In the genomic region with DNA sequence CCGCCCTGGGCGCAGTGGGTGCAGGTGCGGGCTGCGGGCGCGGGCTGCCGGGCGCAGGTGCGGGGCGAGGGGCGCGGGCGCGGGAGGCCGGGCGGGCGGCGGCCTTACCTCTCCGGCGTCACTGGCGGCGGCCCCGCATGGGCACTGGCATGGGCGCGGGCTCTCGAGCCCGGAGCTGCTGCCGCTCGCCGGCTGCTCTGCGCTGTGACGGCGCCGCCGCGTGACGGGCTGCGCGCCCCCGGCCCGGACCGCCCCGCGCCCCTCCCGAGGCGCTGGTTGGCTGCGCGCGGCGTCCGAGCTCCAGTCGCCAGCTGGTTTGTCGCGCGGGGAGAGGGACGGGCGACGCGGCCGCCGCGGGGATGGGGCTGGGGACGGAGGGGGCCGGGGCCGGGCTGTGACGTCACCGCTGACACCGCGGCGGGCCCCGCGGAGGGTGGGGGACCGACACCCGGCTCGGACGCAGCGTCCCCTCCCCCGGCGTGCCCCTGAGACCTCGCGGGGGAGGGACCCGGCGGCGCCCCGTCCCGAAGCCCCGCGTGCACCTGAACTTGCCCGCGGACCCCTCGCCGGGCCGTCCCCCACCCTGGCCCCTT, we compare ENCODE assay signal across 8 cellular contexts. TPM values are rescaled to one million over a fixed set of nuclear protein-coding genes. Genes with fewer than 3 reads are reported as not detected.
DNase-seq lines count a peak whose midpoint lies in the region; ATAC-seq, FAIRE-seq and TF ChIP-seq lines count a peak whose summit lies in the region.

A gene with protein sequence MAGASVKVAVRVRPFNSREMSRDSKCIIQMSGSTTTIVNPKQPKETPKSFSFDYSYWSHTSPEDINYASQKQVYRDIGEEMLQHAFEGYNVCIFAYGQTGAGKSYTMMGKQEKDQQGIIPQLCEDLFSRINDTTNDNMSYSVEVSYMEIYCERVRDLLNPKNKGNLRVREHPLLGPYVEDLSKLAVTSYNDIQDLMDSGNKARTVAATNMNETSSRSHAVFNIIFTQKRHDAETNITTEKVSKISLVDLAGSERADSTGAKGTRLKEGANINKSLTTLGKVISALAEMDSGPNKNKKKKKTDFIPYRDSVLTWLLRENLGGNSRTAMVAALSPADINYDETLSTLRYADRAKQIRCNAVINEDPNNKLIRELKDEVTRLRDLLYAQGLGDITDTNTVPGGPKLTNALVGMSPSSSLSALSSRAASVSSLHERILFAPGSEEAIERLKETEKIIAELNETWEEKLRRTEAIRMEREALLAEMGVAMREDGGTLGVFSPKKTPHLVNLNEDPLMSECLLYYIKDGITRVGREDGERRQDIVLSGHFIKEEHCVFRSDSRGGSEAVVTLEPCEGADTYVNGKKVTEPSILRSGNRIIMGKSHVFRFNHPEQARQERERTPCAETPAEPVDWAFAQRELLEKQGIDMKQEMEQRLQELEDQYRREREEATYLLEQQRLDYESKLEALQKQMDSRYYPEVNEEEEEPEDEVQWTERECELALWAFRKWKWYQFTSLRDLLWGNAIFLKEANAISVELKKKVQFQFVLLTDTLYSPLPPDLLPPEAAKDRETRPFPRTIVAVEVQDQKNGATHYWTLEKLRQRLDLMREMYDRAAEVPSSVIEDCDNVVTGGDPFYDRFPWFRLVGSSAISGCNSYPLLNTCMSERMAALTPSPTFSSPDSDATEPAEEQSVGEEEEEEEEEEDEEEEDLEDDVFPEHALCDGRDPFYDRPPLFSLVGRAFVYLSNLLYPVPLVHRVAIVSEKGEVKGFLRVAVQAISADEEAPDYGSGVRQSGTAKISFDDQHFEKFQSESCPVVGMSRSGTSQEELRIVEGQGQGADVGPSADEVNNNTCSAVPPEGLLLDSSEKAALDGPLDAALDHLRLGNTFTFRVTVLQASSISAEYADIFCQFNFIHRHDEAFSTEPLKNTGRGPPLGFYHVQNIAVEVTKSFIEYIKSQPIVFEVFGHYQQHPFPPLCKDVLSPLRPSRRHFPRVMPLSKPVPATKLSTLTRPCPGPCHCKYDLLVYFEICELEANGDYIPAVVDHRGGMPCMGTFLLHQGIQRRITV (N-terminal part only) (minus strand): TSS at position 206 of the 593 bp plus-strand sequence. CDS start 22,467 bp downstream, outside the sequence.

- H2BK5ac ChIP-seq in H1 (ENCODE audit: low read depth, low read length): peak within 1 kb of the TSS; percentile 71; the same call in 1 of the 2 replicates

- peaks cover 10% of the 10 kb centered on the region; the same call in 1 of the 2 replicates for H3K79me1 ChIP-seq in H1 (ENCODE audit: low read depth, low read length)

- ATAC-seq in pancreas (peak; percentile 66 to 73 (median 72)), GM18858 (IDR thresholded peaks at IDR 0.05; ENCODE audit: unreplicated experiment) (no peak), HG03439 (IDR thresholded peaks at IDR 0.05; ENCODE audit: unreplicated experiment) (no peak)

- peaks cover 20 to 25% of the 10 kb centered on the region in 2 experiments for H4K20me1 ChIP-seq in H1 (replicated peaks in 1 of 2; ENCODE audit: control insufficient read depth in 1 of 2, insufficient read depth in 2 of 2, low read length in 2 of 2)

- DNase-seq in HEK293T (ENCODE audit: extremely low spot score): peak; percentile 66
- DNase-seq in NCI-H524 (lab: John Stamatoyannopoulos, UW): peak; percentile 55 to 87
- peak in 1 of 2 experiments; percentile 84 for DNase-seq in H1 (ENCODE audit: low read depth in 1 of 2, low spot score in 2 of 2)
- peak; percentile 74 to 87 (median 82) for DNase-seq in pancreas
- DNase-seq in HUDEP-2 (lab: John Stamatoyannopoulos, UW; ENCODE audit: unreplicated experiment in 76 of 76): no peak
- DNase-seq in activated T-helper 1 cell treated with anti-CD3 and anti-CD28 coated beads, Interleukin-12 subunit alpha, Interleukin-12 subunit beta, Interleukin-2, Interleukin-4 antibody, amounts not matched to agents 30 ng/mL and 10 ng/mL and 1 ng/mL, durations not matched to agents 14 hours and 24 hours and 36 hours (ENCODE audit: low spot score): no peak

- no peak within 1 kb of the TSS for H2BK120ac ChIP-seq in H1 (replicated peaks; ENCODE audit: low read depth, low read length)

- H4K5ac ChIP-seq in H1 (ENCODE audit: insufficient read length, low read depth, low read length): peak within 1 kb of the TSS; percentile 78

- no peak for TF ChIP-seq EP300 in H1 (IDR thresholded peaks at IDR 0.05; ENCODE audit: borderline replicate concordance in 1 of 2, low read depth in 2 of 2, low read length in 2 of 2)

- FAIRE-seq in H1 (lab: Jason Lieb, UNC) (no peak), pancreas (lab: Jason Lieb, UNC) (no peak)

- H3K56ac ChIP-seq in H1 (replicated peaks; ENCODE audit: insufficient read length, low read depth, low read length): peak within 1 kb of the TSS; percentile 56

- peak within 1 kb of the TSS; percentile 95 for H3K18ac ChIP-seq in H1 (ENCODE audit: extremely low read depth, low read length)

- H3K36me3 ChIP-seq in H1 (ENCODE audit: control insufficient read depth in 2 of 4, insufficient read depth in 4 of 4, low read length in 3 of 4) (peaks cover 0 to 7% (median 0%) of the 10 kb centered on the region in 4 experiments; a peak in 3 of 8 replicates), pancreas (no peaks in the 10 kb centered on the region)

- WGBS in H1 (ENCODE audit: extremely low coverage in 1 of 2, insufficient coverage in 1 of 2, insufficient read length in 1 of 2, insufficient replicate concordance in 2 of 2, low coverage in 1 of 2, low lambda C conversion rate in 2 of 2, missing lambda C conversion rate in 1 of 2), 2 experiments: 0% methylated on average over 3 of the region's 93 CpGs; no CpG with 5 or more reads in 1 of the 2 experiments
- 0 to 1% methylated on average over 19 to 93 of the region's 93 CpGs for WGBS in pancreas, 2 donors

- peak within 1 kb of the TSS; percentile 42 to 91 (median 82) for H3K9ac ChIP-seq in H1 (replicated peaks in 1 of 4; ENCODE audit: extremely low read depth in 1 of 4, low read depth in 3 of 4, low read length in 3 of 4)

- no peak within 1 kb of the TSS for H2BK12ac ChIP-seq in H1 (ENCODE audit: low read depth, low read length)

- H3K27me3 Mint-ChIP-seq in activated T-helper 1 cell treated with anti-CD3 and anti-CD28 coated beads, Interleukin-12 subunit alpha, Interleukin-12 subunit beta, Interleukin-2, Interleukin-4 antibody, amounts not matched to agents 30 ng/mL and 10 ng/mL and 1 ng/mL, durations not matched to agents 14 hours and 24 hours and 36 hours (ENCODE audit: insufficient read depth): peaks cover 51% of the 10 kb centered on the region

- H3K36me3 Mint-ChIP-seq in activated T-helper 1 cell treated with anti-CD3 and anti-CD28 coated beads, Interleukin-12 subunit alpha, Interleukin-12 subunit beta, Interleukin-2, Interleukin-4 antibody, amounts not matched to agents 30 ng/mL and 10 ng/mL and 1 ng/mL, durations not matched to agents 14 hours and 24 hours and 36 hours (ENCODE audit: low read depth): no peaks in the 10 kb centered on the region

- no peak within 1 kb of the TSS for H3K27ac Mint-ChIP-seq in activated T-helper 1 cell treated with anti-CD3 and anti-CD28 coated beads, Interleukin-12 subunit alpha, Interleukin-12 subunit beta, Interleukin-2, Interleukin-4 antibody, amounts not matched to agents 30 ng/mL and 10 ng/mL and 1 ng/mL, durations not matched to agents 14 hours and 24 hours and 36 hours

- CTCF ChIA-PET in HEK293T (lab: Yijun Ruan, JAX): interaction anchor here (1.3 kb wide), 1 partner anchor 13 kb away, joined by 4 read pairs; no protein-coding TSS in a partner anchor
- CTCF ChIA-PET in H1 (lab: Charles Lee; ENCODE audit: partially characterized antibody): interaction anchor here (1.2 to 2.7 kb wide), 2 partner anchors 18 to 20 kb away, joined by 3 to 12 read pairs; no protein-coding TSS in a partner anchor

- TF ChIP-seq CTCF in H1 (IDR thresholded peaks at IDR 0.05; ENCODE audit: control extremely low read depth in 1 of 3, insufficient read depth in 1 of 3, low read depth in 1 of 3, low read length in 3 of 3) (no peak), pancreas (IDR thresholded peaks at IDR 0.05) (no peak)

- TF ChIP-seq POLR2A in H1 (IDR thresholded peaks at IDR 0.05; ENCODE audit: control extremely low read depth in 1 of 2, low read depth in 2 of 2, low read length in 2 of 2): peak in 1 of 2 experiments; percentile 74; a peak in 2 of 3 replicates

- peaks cover 33 to 37% of the 10 kb centered on the region in 2 experiments for H3K79me2 ChIP-seq in H1 (ENCODE audit: control insufficient read depth in 1 of 2, insufficient read depth in 2 of 2, low read length in 2 of 2)

- H3K4me3 ChIP-seq in H1 (ENCODE audit: extremely low read depth in 1 of 4, insufficient read depth in 2 of 4, low read depth in 3 of 4, low read length in 4 of 4) (peak within 1 kb of the TSS; percentile 69 to 100 (median 80)), pancreas (peak within 1 kb of the TSS; percentile 42 to 72 (median 56))

- no peaks in the 10 kb centered on the region for H3K9me3 Mint-ChIP-seq in activated T-helper 1 cell treated with anti-CD3 and anti-CD28 coated beads, Interleukin-12 subunit alpha, Interleukin-12 subunit beta, Interleukin-2, Interleukin-4 antibody, amounts not matched to agents 30 ng/mL and 10 ng/mL and 1 ng/mL, durations not matched to agents 14 hours and 24 hours and 36 hours

- H3K27me3 ChIP-seq in H1 (replicated peaks in 1 of 4; ENCODE audit: control insufficient read depth in 3 of 4, extremely low read depth in 1 of 4, insufficient read depth in 3 of 4, low read length in 3 of 4) (peaks cover 0 to 2% (median 0%) of the 10 kb centered on the region in 4 experiments; a peak in 1 of 7 replicates), pancreas (no peaks in the 10 kb centered on the region)

- H3K4ac ChIP-seq in H1 (replicated peaks; ENCODE audit: insufficient read length, low read depth, low read length): peak within 1 kb of the TSS; percentile 53

- no peaks in the 10 kb centered on the region for H3K4me1 Mint-ChIP-seq in activated T-helper 1 cell treated with anti-CD3 and anti-CD28 coated beads, Interleukin-12 subunit alpha, Interleukin-12 subunit beta, Interleukin-2, Interleukin-4 antibody, amounts not matched to agents 30 ng/mL and 10 ng/mL and 1 ng/mL, durations not matched to agents 14 hours and 24 hours and 36 hours (ENCODE audit: low read depth)

- no peak for TF ChIP-seq RAD21 in H1 (IDR thresholded peaks at IDR 0.05 in 1 of 2, conservative IDR thresholded peaks at IDR 0.05 in 1 of 2; ENCODE audit: low read depth in 2 of 2, low read length in 2 of 2)

- H3K23ac ChIP-seq in H1 (ENCODE audit: insufficient read length): no peak within 1 kb of the TSS

- no peak within 1 kb of the TSS for H3K14ac ChIP-seq in H1 (ENCODE audit: insufficient read length)

- H2AK5ac ChIP-seq in H1 (ENCODE audit: low read depth, low read length): no peak within 1 kb of the TSS

- no peak within 1 kb of the TSS for H2BK15ac ChIP-seq in H1 (ENCODE audit: low read length)

- H3K4me1 ChIP-seq in H1 (replicated peaks in 1 of 4; ENCODE audit: control insufficient read depth in 3 of 4, insufficient read depth in 4 of 4, low read length in 3 of 4): peaks cover 0 to 20% (median 16%) of the 10 kb centered on the region in 4 experiments; a peak in 6 of 7 replicates
- H3K4me1 ChIP-seq in pancreas: peaks cover 0 to 4% (median 0%) of the 10 kb centered on the region in 3 donors

- no peak within 1 kb of the TSS for H2AFZ ChIP-seq in H1 (ENCODE audit: low read length)

- H4K91ac ChIP-seq in H1 (replicated peaks; ENCODE audit: insufficient read length, low read length): peak within 1 kb of the TSS; percentile 63

- peaks cover 9% of the 10 kb centered on the region; the same call in 1 of the 2 replicates for H3K23me2 ChIP-seq in H1 (ENCODE audit: low read depth, low read length)

- H3K27ac ChIP-seq in H1 (ENCODE audit: low read depth, low read length) (peak within 1 kb of the TSS; percentile 67; the same call in 1 of the 2 replicates), pancreas (peak within 1 kb of the TSS; percentile 58 to 74 (median 65))

- H4K8ac ChIP-seq in H1 (ENCODE audit: extremely low read depth, insufficient read depth, low read length): peak within 1 kb of the TSS; percentile 98

- intact Hi-C loops in pancreas (cut with DNase I): no loop called here
- intact Hi-C loops in activated T-helper 1 cell treated with anti-CD3 and anti-CD28 coated beads, Interleukin-12 subunit alpha, Interleukin-12 subunit beta, Interleukin-2, Interleukin-4 antibody, amounts not matched to agents 30 ng/mL and 10 ng/mL and 1 ng/mL, durations not matched to agents 14 hours and 24 hours and 36 hours (cut with micrococcal nuclease): no loop called here

- H2BK20ac ChIP-seq in H1 (ENCODE audit: low read length): no peak within 1 kb of the TSS

- H3K4me2 ChIP-seq in H1 (ENCODE audit: insufficient read depth in 1 of 2, low read depth in 2 of 2, low read length in 2 of 2): peak within 1 kb of the TSS; percentile 73 to 99

- no peak within 1 kb of the TSS for H3K4me3 Mint-ChIP-seq in activated T-helper 1 cell treated with anti-CD3 and anti-CD28 coated beads, Interleukin-12 subunit alpha, Interleukin-12 subunit beta, Interleukin-2, Interleukin-4 antibody, amounts not matched to agents 30 ng/mL and 10 ng/mL and 1 ng/mL, durations not matched to agents 14 hours and 24 hours and 36 hours

- H3K9me3 ChIP-seq in H1 (ENCODE audit: insufficient read depth in 2 of 2, low read depth in 1 of 2, low read length in 1 of 2) (no peaks in the 10 kb centered on the region; a peak in 1 of 4 replicates), pancreas (no peaks in the 10 kb centered on the region)

- POLR2A ChIA-PET in HEK293T (lab: Yijun Ruan, JAX): interaction anchor here (0.5 to 1.1 kb wide), 8 partner anchors 8 to 77 kb away, joined by 3 to 8 read pairs (median 4); no protein-coding TSS in a partner anchor
- POLR2A ChIA-PET in H1 (lab: Charles Lee; ENCODE audit: partially characterized antibody): interaction anchor here (0.8 to 4.3 kb wide), 21 partner anchors 8 to 396 kb away, joined by 3 to 52 read pairs (median 5); partner anchors contain the start of gene RNPEPL1

RNA-seq across cellular contexts. Expression of the gene that starts here (rescaled TPM):
- total RNA-seq in H1 (2021; fragmentation: NEBNext Ultra II Directional; extraction: Animal tissue kit (Norgen Biotek cat#: 25700)): 267 and 281 TPM in 2 replicates
- polyA plus RNA-seq in H1 (2011; rRNA removed): 61.3 and 83.2 TPM in 2 replicates
- polyA plus RNA-seq in H1 (2011; cell fraction: cytosol; rRNA removed): 37.7 TPM
- polyA plus RNA-seq in H1 (2011; cell fraction: nucleus; rRNA removed): 305 TPM
- 111 to 171 TPM (median 154 TPM) in 4 replicates for polyA plus RNA-seq in H1 (2012, experiment 1 of 2)
- 110 TPM for polyA plus RNA-seq in H1 (2012, experiment 2 of 2)
- polyA plus RNA-seq in H1 (2013, experiment 1 of 2): 161 TPM
- polyA plus RNA-seq in H1 (2013, experiment 2 of 2): 135 TPM
- polyA minus RNA-seq in H1 (2011; rRNA and poly(A)+ RNA removed): 314 and 356 TPM in 2 replicates
- 97.5 TPM for polyA minus RNA-seq in H1 (2011; cell fraction: cytosol; rRNA and poly(A)+ RNA removed)
- polyA minus RNA-seq in H1 (2011; cell fraction: nucleus; rRNA and poly(A)+ RNA removed): 239 TPM
- total RNA-seq in pancreas: 10 to 100 TPM; 46.4 to 76.0 (median 64.6) TPM
- 10 to 100 TPM; 32.4 to 62.9 TPM for polyA plus RNA-seq in pancreas
- total RNA-seq in activated T-helper 1 cell treated with anti-CD3 and anti-CD28 coated beads, Interleukin-12 subunit alpha, Interleukin-12 subunit beta, Interleukin-2, Interleukin-4 antibody, amounts not matched to agents 30 ng/mL and 10 ng/mL and 1 ng/mL, durations not matched to agents 14 hours and 24 hours and 36 hours: 0.66 and 0.83 TPM in 2 replicates

Comparison
In these comparisons a context has a peak if more than half of its experiments do, and no peak if none do; other contexts are left out.
1. RNA of the gene that starts here (total RNA-seq): 267 to 281 TPM in H1 and 46.4 to 76.0 TPM in pancreas; 0.66 to 0.83 TPM in activated T-helper 1 cell treated with anti-CD3 and anti-CD28 coated beads, Interleukin-12 subunit alpha, Interleukin-12 subunit beta, Interleukin-2, Interleukin-4 antibody, amounts not matched to agents 30 ng/mL and 10 ng/mL and 1 ng/mL, durations not matched to agents 14 hours and 24 hours and 36 hours; every median in the first group is over 10 times any median in the second.
2. DNase-seq: peak in HEK293T (single experiment), NCI-H524 (2 of 2) and pancreas (6 of 6); none in HUDEP-2 (0 of 76) and activated T-helper 1 cell treated with anti-CD3 and anti-CD28 coated beads, Interleukin-12 subunit alpha, Interleukin-12 subunit beta, Interleukin-2, Interleukin-4 antibody, amounts not matched to agents 30 ng/mL and 10 ng/mL and 1 ng/mL, durations not matched to agents 14 hours and 24 hours and 36 hours (single experiment).
3. ATAC-seq: peak in pancreas (4 of 4); none in GM18858 (single experiment) and HG03439 (single experiment).